ENCODE assay signal across 12 cellular contexts in genomic region chr5:100828756-100829342, GRCh38.
DNase-seq lines count a peak whose midpoint lies in the region; ATAC-seq and TF ChIP-seq lines count a peak whose summit lies in the region.
"Had no signal": no experiment of that assay in that cellular context is flagged by ENCODE, and none has a peak within 500 bp of the region (broad histone marks: within the 10 kb centered on the region; RNA-seq: fewer than 3 reads in every experiment).

No MANE protein-coding gene starts in this region.

- ATAC-seq in SK-N-SH treated with all-trans-retinoic acid at 6 μM for 48 hours: no peak
- ATAC-seq in effector memory CD8-positive, alpha-beta T cell (replicated peaks): no peak
- no peak for ATAC-seq in HG03097 (IDR thresholded peaks at IDR 0.05; ENCODE audit: low FRiP score, unreplicated experiment)
- ATAC-seq in HG02973 (IDR thresholded peaks at IDR 0.05; ENCODE audit: unreplicated experiment): no peak

- H3K4me2 ChIP-seq in SK-N-SH (no peak overlapping the region), skeletal muscle satellite cell (ENCODE audit: low read length) (no peak overlapping the region)

- 51% methylated on average over 10 of the region's 10 CpGs for WGBS in SK-N-SH (ENCODE audit: low lambda C conversion rate)

- CTCF ChIA-PET in SK-N-SH (lab: Yijun Ruan, JAX): no interaction called here

- peak overlapping the region; percentile 74 to 81 for H3K27ac Mint-ChIP-seq in effector memory CD8-positive, alpha-beta T cell

- POLR2A ChIA-PET in SK-N-SH (lab: Yijun Ruan, JAX): no interaction called here

- no peaks in the 10 kb centered on the region for H3F3A ChIP-seq in SK-N-SH (replicated peaks; ENCODE audit: insufficient read depth)

- H3K27ac ChIP-seq in SK-N-SH (ENCODE audit: low read depth in 2 of 2, low read length in 1 of 2): no peak overlapping the region

- peak overlapping the region in 1 of 2 donors; percentile 45 for H3K4me3 Mint-ChIP-seq in effector memory CD8-positive, alpha-beta T cell

- peak; percentile 2 for DNase-seq in SK-N-SH
- peak; percentile 24 for DNase-seq in LoVo (ENCODE audit: low spot score)
- no peak for DNase-seq in effector memory CD8-positive, alpha-beta T cell
- no peak for DNase-seq in HT-29 (ENCODE audit: low spot score)
- DNase-seq: 8988T; activated CD4-positive, CD25-positive, alpha-beta regulatory T cell; NCI-H2227 treated with DMSO at 0.1 percent for 48 hours; Right ventricle myocardium superior had no signal

- H3K36me3 ChIP-seq in SK-N-SH (replicated peaks in 1 of 2; ENCODE audit: control insufficient read depth in 1 of 2, insufficient read depth in 2 of 2, low read length in 1 of 2) (no peaks in the 10 kb centered on the region), skeletal muscle satellite cell (ENCODE audit: insufficient read depth, low read length) (no peaks in the 10 kb centered on the region)

- no peaks in the 10 kb centered on the region for H3K9me3 Mint-ChIP-seq in effector memory CD8-positive, alpha-beta T cell

- H3K27me3 ChIP-seq in SK-N-SH (ENCODE audit: insufficient read depth): no peaks in the 10 kb centered on the region
- H3K27me3 ChIP-seq in skeletal muscle satellite cell (ENCODE audit: control insufficient read depth, insufficient read depth, low read length): no peaks in the 10 kb centered on the region

- no peak overlapping the region for H2AFZ ChIP-seq in SK-N-SH (ENCODE audit: low read depth)

- no peak for TF ChIP-seq CTCF in SK-N-SH (IDR thresholded peaks at IDR 0.05)

- H3K9me3 ChIP-seq in SK-N-SH (no peaks in the 10 kb centered on the region), skeletal muscle satellite cell (replicated peaks; ENCODE audit: low read length) (no peaks in the 10 kb centered on the region)

- H3K4me3 ChIP-seq in SK-N-SH (ENCODE audit: low read depth in 2 of 2, low read length in 1 of 2) (no peak overlapping the region), skeletal muscle satellite cell (ENCODE audit: low read length) (no peak overlapping the region)

- H3K4me1 Mint-ChIP-seq in effector memory CD8-positive, alpha-beta T cell (ENCODE audit: low read depth in 2 of 2): peaks cover 26 to 45% of the 10 kb centered on the region in 2 donors

- no peaks in the 10 kb centered on the region for H3K79me2 ChIP-seq in SK-N-SH (ENCODE audit: insufficient read depth)

- TF ChIP-seq EP300 in SK-N-SH (IDR thresholded peaks at IDR 0.05; ENCODE audit: borderline replicate concordance in 1 of 2, low read depth in 1 of 2, low read length in 1 of 2): no peak

- H3K9ac ChIP-seq in SK-N-SH (no peak overlapping the region), skeletal muscle satellite cell (ENCODE audit: low read depth, low read length) (peak overlapping the region; percentile 61)

- no peaks in the 10 kb centered on the region for H4K20me1 ChIP-seq in SK-N-SH (ENCODE audit: insufficient read depth)

- H3K27me3 Mint-ChIP-seq in effector memory CD8-positive, alpha-beta T cell: no peaks in the 10 kb centered on the region

- no peak for TF ChIP-seq RAD21 in SK-N-SH (IDR thresholded peaks at IDR 0.05; ENCODE audit: low read length)

- H3K36me3 Mint-ChIP-seq in effector memory CD8-positive, alpha-beta T cell (ENCODE audit: insufficient read depth): peaks cover 11% of the 10 kb centered on the region

- peaks cover 0 to 7% of the 10 kb centered on the region in 2 experiments; a peak in 1 of 4 replicates for H3K4me1 ChIP-seq in SK-N-SH (ENCODE audit: control insufficient read depth in 1 of 2, insufficient read depth in 2 of 2, low read depth in 1 of 2, low read length in 1 of 2)
- H3K4me1 ChIP-seq in skeletal muscle satellite cell (ENCODE audit: control insufficient read depth, insufficient read depth, low read length): peaks cover 21% of the 10 kb centered on the region

- no peaks in the 10 kb centered on the region for H3K9me2 ChIP-seq in SK-N-SH

TF ChIP-seq in SK-N-SH, 30 proteins besides CTCF, POLR2A, EP300 and RAD21 (continues in another document):
- TF ChIP-seq IRF3 (IDR thresholded peaks at IDR 0.05; ENCODE audit: low read depth, low read length) (no peak), TAF1 (IDR thresholded peaks at IDR 0.05; ENCODE audit: borderline replicate concordance, low read depth, low read length) (no peak), MAX (IDR thresholded peaks at IDR 0.05; ENCODE audit: low read depth) (no peak), CHD2 (IDR thresholded peaks at IDR 0.05; ENCODE audit: low read length, partially characterized antibody) (no peak), RFX5 (IDR thresholded peaks at IDR 0.05; ENCODE audit: low read length) (no peak), JUND (IDR thresholded peaks at IDR 0.05) (no peak), FOSL2 (IDR thresholded peaks at IDR 0.05; ENCODE audit: borderline replicate concordance, low read depth) (no peak), POLR2AphosphoS5 (IDR thresholded peaks at IDR 0.05; ENCODE audit: low read depth, low read length) (no peak)

TF ChIP-seq in SK-N-SH treated with all-trans-retinoic acid at 6 μM for 48 hours, 23 proteins besides CTCF, POLR2A, EP300 and RAD21:
- TF ChIP-seq, protein P1, sequence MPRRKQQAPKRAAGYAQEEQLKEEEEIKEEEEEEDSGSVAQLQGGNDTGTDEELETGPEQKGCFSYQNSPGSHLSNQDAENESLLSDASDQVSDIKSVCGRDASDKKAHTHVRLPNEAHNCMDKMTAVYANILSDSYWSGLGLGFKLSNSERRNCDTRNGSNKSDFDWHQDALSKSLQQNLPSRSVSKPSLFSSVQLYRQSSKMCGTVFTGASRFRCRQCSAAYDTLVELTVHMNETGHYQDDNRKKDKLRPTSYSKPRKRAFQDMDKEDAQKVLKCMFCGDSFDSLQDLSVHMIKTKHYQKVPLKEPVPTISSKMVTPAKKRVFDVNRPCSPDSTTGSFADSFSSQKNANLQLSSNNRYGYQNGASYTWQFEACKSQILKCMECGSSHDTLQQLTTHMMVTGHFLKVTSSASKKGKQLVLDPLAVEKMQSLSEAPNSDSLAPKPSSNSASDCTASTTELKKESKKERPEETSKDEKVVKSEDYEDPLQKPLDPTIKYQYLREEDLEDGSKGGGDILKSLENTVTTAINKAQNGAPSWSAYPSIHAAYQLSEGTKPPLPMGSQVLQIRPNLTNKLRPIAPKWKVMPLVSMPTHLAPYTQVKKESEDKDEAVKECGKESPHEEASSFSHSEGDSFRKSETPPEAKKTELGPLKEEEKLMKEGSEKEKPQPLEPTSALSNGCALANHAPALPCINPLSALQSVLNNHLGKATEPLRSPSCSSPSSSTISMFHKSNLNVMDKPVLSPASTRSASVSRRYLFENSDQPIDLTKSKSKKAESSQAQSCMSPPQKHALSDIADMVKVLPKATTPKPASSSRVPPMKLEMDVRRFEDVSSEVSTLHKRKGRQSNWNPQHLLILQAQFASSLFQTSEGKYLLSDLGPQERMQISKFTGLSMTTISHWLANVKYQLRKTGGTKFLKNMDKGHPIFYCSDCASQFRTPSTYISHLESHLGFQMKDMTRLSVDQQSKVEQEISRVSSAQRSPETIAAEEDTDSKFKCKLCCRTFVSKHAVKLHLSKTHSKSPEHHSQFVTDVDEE (CRISPR knock-in tag; IDR thresholded peaks at IDR 0.05): no peak
- no peak for TF ChIP-seq BACH2 (CRISPR knock-in tag; IDR thresholded peaks at IDR 0.05; ENCODE audit: borderline replicate concordance)
- TF ChIP-seq ISL1 (CRISPR knock-in tag; IDR thresholded peaks at IDR 0.05): no peak
- TF ChIP-seq, protein P2, sequence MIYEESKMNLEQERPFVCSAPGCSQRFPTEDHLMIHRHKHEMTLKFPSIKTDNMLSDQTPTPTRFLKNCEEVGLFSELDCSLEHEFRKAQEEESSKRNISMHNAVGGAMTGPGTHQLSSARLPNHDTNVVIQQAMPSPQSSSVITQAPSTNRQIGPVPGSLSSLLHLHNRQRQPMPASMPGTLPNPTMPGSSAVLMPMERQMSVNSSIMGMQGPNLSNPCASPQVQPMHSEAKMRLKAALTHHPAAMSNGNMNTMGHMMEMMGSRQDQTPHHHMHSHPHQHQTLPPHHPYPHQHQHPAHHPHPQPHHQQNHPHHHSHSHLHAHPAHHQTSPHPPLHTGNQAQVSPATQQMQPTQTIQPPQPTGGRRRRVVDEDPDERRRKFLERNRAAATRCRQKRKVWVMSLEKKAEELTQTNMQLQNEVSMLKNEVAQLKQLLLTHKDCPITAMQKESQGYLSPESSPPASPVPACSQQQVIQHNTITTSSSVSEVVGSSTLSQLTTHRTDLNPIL (CRISPR knock-in tag; IDR thresholded peaks at IDR 0.05; ENCODE audit: low read depth): no peak
- no peak for TF ChIP-seq ESRRG (CRISPR knock-in tag; IDR thresholded peaks at IDR 0.05)
- no peak for TF ChIP-seq OSR1 (CRISPR knock-in tag; IDR thresholded peaks at IDR 0.05)
- TF ChIP-seq, protein P3, sequence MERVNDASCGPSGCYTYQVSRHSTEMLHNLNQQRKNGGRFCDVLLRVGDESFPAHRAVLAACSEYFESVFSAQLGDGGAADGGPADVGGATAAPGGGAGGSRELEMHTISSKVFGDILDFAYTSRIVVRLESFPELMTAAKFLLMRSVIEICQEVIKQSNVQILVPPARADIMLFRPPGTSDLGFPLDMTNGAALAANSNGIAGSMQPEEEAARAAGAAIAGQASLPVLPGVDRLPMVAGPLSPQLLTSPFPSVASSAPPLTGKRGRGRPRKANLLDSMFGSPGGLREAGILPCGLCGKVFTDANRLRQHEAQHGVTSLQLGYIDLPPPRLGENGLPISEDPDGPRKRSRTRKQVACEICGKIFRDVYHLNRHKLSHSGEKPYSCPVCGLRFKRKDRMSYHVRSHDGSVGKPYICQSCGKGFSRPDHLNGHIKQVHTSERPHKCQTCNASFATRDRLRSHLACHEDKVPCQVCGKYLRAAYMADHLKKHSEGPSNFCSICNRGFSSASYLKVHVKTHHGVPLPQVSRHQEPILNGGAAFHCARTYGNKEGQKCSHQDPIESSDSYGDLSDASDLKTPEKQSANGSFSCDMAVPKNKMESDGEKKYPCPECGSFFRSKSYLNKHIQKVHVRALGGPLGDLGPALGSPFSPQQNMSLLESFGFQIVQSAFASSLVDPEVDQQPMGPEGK (CRISPR knock-in tag; IDR thresholded peaks at IDR 0.05; ENCODE audit: borderline replicate concordance): no peak
- no peak for TF ChIP-seq RARB (CRISPR knock-in tag; IDR thresholded peaks at IDR 0.05)
- no peak for TF ChIP-seq CSDC2 (CRISPR knock-in tag; IDR thresholded peaks at IDR 0.05)
- TF ChIP-seq, protein P4, sequence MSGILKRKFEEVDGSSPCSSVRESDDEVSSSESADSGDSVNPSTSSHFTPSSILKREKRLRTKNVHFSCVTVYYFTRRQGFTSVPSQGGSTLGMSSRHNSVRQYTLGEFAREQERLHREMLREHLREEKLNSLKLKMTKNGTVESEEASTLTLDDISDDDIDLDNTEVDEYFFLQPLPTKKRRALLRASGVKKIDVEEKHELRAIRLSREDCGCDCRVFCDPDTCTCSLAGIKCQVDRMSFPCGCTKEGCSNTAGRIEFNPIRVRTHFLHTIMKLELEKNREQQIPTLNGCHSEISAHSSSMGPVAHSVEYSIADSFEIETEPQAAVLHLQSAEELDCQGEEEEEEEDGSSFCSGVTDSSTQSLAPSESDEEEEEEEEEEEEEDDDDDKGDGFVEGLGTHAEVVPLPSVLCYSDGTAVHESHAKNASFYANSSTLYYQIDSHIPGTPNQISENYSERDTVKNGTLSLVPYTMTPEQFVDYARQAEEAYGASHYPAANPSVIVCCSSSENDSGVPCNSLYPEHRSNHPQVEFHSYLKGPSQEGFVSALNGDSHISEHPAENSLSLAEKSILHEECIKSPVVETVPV (CRISPR knock-in tag; IDR thresholded peaks at IDR 0.05): no peak
- no peak for TF ChIP-seq ZNF565 (CRISPR knock-in tag; conservative IDR thresholded peaks at IDR 0.05; ENCODE audit: low read depth)

Comparison
In these comparisons a context has a peak if more than half of its experiments do, and no peak if none do; other contexts are left out.
1. DNase-seq: peak in SK-N-SH (single experiment) and LoVo (single experiment); none in effector memory CD8-positive, alpha-beta T cell (0 of 3) and HT-29 (single experiment).